Comparison of ENCODE assay signal across 9 cellular contexts in the genomic region with DNA sequence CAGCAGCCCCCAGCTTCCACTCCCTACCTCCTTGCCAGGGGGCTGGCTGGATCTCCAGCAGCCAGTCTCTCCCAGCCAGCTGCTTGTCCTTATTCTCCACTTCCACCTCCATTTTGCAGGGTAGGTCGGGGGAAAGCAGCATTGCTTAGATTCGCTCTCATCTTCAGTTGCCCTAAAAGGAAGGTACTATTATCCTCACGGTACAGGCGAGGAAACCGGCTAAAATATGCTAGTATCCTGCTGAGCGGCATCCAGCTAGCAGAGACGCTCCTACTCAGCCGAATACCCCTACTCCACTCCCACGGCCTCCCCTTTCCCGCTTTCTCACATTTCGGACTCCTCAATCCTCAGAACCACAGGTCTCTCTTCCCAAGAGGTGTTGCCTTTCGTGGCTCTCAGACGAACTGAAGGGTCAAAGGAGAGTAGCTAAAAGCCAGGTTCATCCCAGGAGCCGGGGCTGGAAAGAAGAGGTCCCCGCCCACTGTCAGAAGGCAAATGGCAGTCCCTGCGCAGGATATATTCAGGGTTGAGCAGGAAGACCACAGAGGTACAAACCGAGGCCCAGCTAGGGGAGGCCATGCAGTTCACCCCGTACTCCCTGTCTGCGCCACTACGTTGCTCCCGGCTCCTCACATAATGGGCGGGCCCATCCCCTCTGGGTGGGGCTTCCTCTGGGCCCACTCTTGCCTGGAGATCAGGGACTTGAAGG. TPM values are rescaled to one million over a fixed set of nuclear protein-coding genes. Genes with fewer than 3 reads are reported as not detected.
DNase-seq lines count a peak whose midpoint lies in the region; ATAC-seq, FAIRE-seq and TF ChIP-seq lines count a peak whose summit lies in the region.
"Had no signal": no experiment of that assay in that cellular context is flagged by ENCODE, and none has a peak within 500 bp of the region (broad histone marks: within the 10 kb centered on the region; RNA-seq: fewer than 3 reads in every experiment).

No MANE protein-coding gene starts in this region.

- no peak overlapping the region for H3T11ph ChIP-seq in H9 (ENCODE audit: low read length)

- H3K79me1 ChIP-seq in H9 (ENCODE audit: insufficient read depth, low read depth, low read length, poor library complexity, severe bottlenecking), result no peaks in the 10 kb centered on the region

- H3K27me3 Mint-ChIP-seq in CD8-positive, alpha-beta T cell (ENCODE audit: low read depth), result peaks cover 36% of the 10 kb centered on the region
- peaks cover 53% of the 10 kb centered on the region for H3K27me3 Mint-ChIP-seq in H9 (ENCODE audit: low read depth)
- peaks cover 21% of the 10 kb centered on the region for H3K27me3 Mint-ChIP-seq in neural progenitor cell (ENCODE audit: insufficient read depth, low read depth)

- ATAC-seq in CD8-positive, alpha-beta T cell, result no peak
- ATAC-seq in K562 (peak; percentile 11; the same call in 2 of the 3 replicates), GM19455 (IDR thresholded peaks at IDR 0.05; ENCODE audit: unreplicated experiment) (no peak)

- H2BK12ac ChIP-seq in H9 (ENCODE audit: insufficient read length, low read depth, low read length), result no peak overlapping the region

- H3K36me3 ChIP-seq in CD8-positive, alpha-beta T cell (ENCODE audit: insufficient read depth, low read length), result no peaks in the 10 kb centered on the region
- H3K36me3 ChIP-seq in K562 (ENCODE audit: control insufficient read depth, insufficient read depth, low read length), result no peaks in the 10 kb centered on the region
- no peaks in the 10 kb centered on the region for H3K36me3 ChIP-seq in neural progenitor cell
- H3K36me3 ChIP-seq in ascending aorta, result no peaks in the 10 kb centered on the region
- H3K36me3 ChIP-seq: brain microvascular endothelial cell had no signal

- no peak overlapping the region for H2BK20ac ChIP-seq in H9 (ENCODE audit: low read depth, low read length, poor library complexity, severe bottlenecking)

- no peak overlapping the region for H4K5ac ChIP-seq in H9 (ENCODE audit: insufficient read length, low read depth, low read length)

- BruUV-seq in K562 (replicated peaks; lab: Mats Ljungman, UMichigan), result no TSS peak

- no peak overlapping the region for H4K91ac ChIP-seq in H9 (ENCODE audit: insufficient read length, low read depth, low read length)

- H3K23me2 ChIP-seq in H9 (ENCODE audit: insufficient read length, low read depth, low read length, poor library complexity, severe bottlenecking), result peaks cover 13% of the 10 kb centered on the region

- peaks cover 17% of the 10 kb centered on the region for H3F3A ChIP-seq in neural progenitor cell (ENCODE audit: low read depth)

- H3K4ac ChIP-seq in H9 (ENCODE audit: low read depth, low read length), result no peak overlapping the region

- H3K9me3 Mint-ChIP-seq in CD8-positive, alpha-beta T cell, result no peaks in the 10 kb centered on the region
- H3K9me3 Mint-ChIP-seq in H9 (no peaks in the 10 kb centered on the region), neural progenitor cell (no peaks in the 10 kb centered on the region)

- H4K20me1 ChIP-seq in H9 (ENCODE audit: control insufficient read depth, insufficient read depth, insufficient read length) (peaks cover 3% of the 10 kb centered on the region), K562 (replicated peaks; ENCODE audit: control insufficient read depth, insufficient read depth, low read length) (peaks cover 2% of the 10 kb centered on the region), neural progenitor cell (ENCODE audit: low read depth) (peaks cover 28% of the 10 kb centered on the region)

- H2BK15ac ChIP-seq in H9 (ENCODE audit: low read depth, low read length), result no peak overlapping the region

- CTCF ChIA-PET in CD8-positive, alpha-beta T cell (lab: Charles Lee), result interaction anchor here (0.8 to 7.4 kb wide), 22 partner anchors 11 to 454 kb away, joined by 3 to 82 read pairs (median 4); no protein-coding TSS in a partner anchor
- CTCF ChIA-PET in K562 (lab: Yijun Ruan, JAX; ENCODE audit: low intra/inter-chr PET ratio), result interaction anchor here (1.1 to 2.8 kb wide), 2 partner anchors 128 to 136 kb away, joined by 3 to 22 read pairs; no protein-coding TSS in a partner anchor

- H3K27ac ChIP-seq in CD8-positive, alpha-beta T cell (ENCODE audit: low read depth, low read length), result no peak overlapping the region
- H3K27ac ChIP-seq in H9 (ENCODE audit: insufficient read length, low read depth, low read length) (no peak overlapping the region), K562 (ENCODE audit: extremely low read depth, low read depth, low read length) (no peak overlapping the region), neural progenitor cell (no peak overlapping the region), ascending aorta (no peak overlapping the region)
- H3K27ac ChIP-seq: brain microvascular endothelial cell had no signal

- no peak overlapping the region for H3K9ac ChIP-seq in H9 (ENCODE audit: extremely low read depth, insufficient read length, low read length)
- 0 out of 4 replicates have a peak overlapping the region, but pooled peaks of 1 of the 2 experiments have one; percentile 10 for H3K9ac ChIP-seq in K562 (ENCODE audit: insufficient read depth in 1 of 2, low read depth in 2 of 2, low read length in 2 of 2)
- no peak overlapping the region for H3K9ac ChIP-seq in neural progenitor cell

- peaks cover 11% of the 10 kb centered on the region for H3K4me1 ChIP-seq in CD8-positive, alpha-beta T cell (ENCODE audit: insufficient read depth, low read length)
- peaks cover 3% of the 10 kb centered on the region; the same call in 1 of the 2 replicates for H3K4me1 ChIP-seq in H9 (ENCODE audit: insufficient read depth, low read length)
- peaks cover 0 to 21% of the 10 kb centered on the region in 2 experiments; a peak in 3 of 5 replicates for H3K4me1 ChIP-seq in K562 (replicated peaks in 1 of 2; ENCODE audit: control insufficient read depth in 2 of 2, insufficient read depth in 2 of 2, low read length in 2 of 2)
- peaks cover 5% of the 10 kb centered on the region for H3K4me1 ChIP-seq in neural progenitor cell
- H3K4me1 ChIP-seq in ascending aorta, result peaks cover 4 to 6% of the 10 kb centered on the region in 2 donors

- no peak overlapping the region for H3K56ac ChIP-seq in H9 (ENCODE audit: insufficient read length, low read depth, low read length)

- H3K4me3 ChIP-seq in CD8-positive, alpha-beta T cell (ENCODE audit: low read depth, low read length), result no peak overlapping the region
- H3K4me3 ChIP-seq in K562 (no peak overlapping the region), neural progenitor cell (no peak overlapping the region), ascending aorta (no peak overlapping the region)

- no CpG with 5 or more reads among the region's 22 CpGs for whole genome bisulfite sequencing in H9 (ENCODE audit: extremely low coverage, insufficient read length, low lambda C conversion rate)
- WGBS in K562 (ENCODE audit: insufficient coverage, low coverage, missing lambda C conversion rate), result 29% methylated on average over 22 of the region's 22 CpGs

- peak; percentile 31 for TF ChIP-seq CTCF in CD8-positive, alpha-beta T cell (IDR thresholded peaks at IDR 0.05)
- TF ChIP-seq CTCF in H9 (conservative IDR thresholded peaks at IDR 0.05), result peak; percentile 15; the same call in 1 of the 3 replicates
- TF ChIP-seq CTCF in K562 (IDR thresholded peaks at IDR 0.05 in 2 of 3, conservative IDR thresholded peaks at IDR 0.05 in 1 of 3; ENCODE audit: insufficient read depth in 2 of 3, low read depth in 1 of 3, low read length in 3 of 3), result no peak
- no peak for TF ChIP-seq CTCF in neural progenitor cell (IDR thresholded peaks at IDR 0.05)
- no peak for TF ChIP-seq CTCF in ascending aorta (IDR thresholded peaks at IDR 0.05)

- H2BK120ac ChIP-seq in H9 (ENCODE audit: low read depth, low read length, poor library complexity, severe bottlenecking), result no peak overlapping the region

- H4K8ac ChIP-seq in H9 (replicated peaks; ENCODE audit: insufficient read length, low read depth, low read length), result no peak overlapping the region

- peaks cover 9% of the 10 kb centered on the region for H3K4me1 Mint-ChIP-seq in CD8-positive, alpha-beta T cell (ENCODE audit: low read depth)
- H3K4me1 Mint-ChIP-seq in H9 (peaks cover 18% of the 10 kb centered on the region in 2 experiments), neural progenitor cell (peaks cover 18% of the 10 kb centered on the region)

- H3K9me1 ChIP-seq in K562 (ENCODE audit: control insufficient read depth, insufficient read depth, low read length), result no peaks in the 10 kb centered on the region

- no peak overlapping the region for H3K18ac ChIP-seq in H9 (ENCODE audit: insufficient read length, low read depth, low read length)

- POLR2A ChIA-PET in CD8-positive, alpha-beta T cell (lab: Charles Lee), result interaction anchor here (1.2 kb wide), 1 partner anchor 120 kb away, joined by 3 read pairs; no protein-coding TSS in a partner anchor
- POLR2A ChIA-PET in K562 (lab: Yijun Ruan, JAX), result interaction anchor here (0.6 kb wide), 1 partner anchor 356 kb away, joined by 3 read pairs; no protein-coding TSS in a partner anchor

- no peak overlapping the region for H3K27ac Mint-ChIP-seq in CD8-positive, alpha-beta T cell
- no peak overlapping the region; a peak in 1 of 7 replicates for H3K27ac Mint-ChIP-seq in H9
- H3K27ac Mint-ChIP-seq in neural progenitor cell, result no peak overlapping the region

- no peak overlapping the region for H3K23ac ChIP-seq in H9 (ENCODE audit: insufficient read length, low read depth, low read length)

- no peak overlapping the region for H2BK5ac ChIP-seq in H9 (ENCODE audit: insufficient read length, low read length)

- H2AFZ ChIP-seq in H9 (ENCODE audit: low read length), result no peak overlapping the region
- peak overlapping the region; percentile 46; the same call in 1 of the 2 replicates for H2AFZ ChIP-seq in K562 (ENCODE audit: low read depth, low read length)
- H2AFZ ChIP-seq in neural progenitor cell (replicated peaks), result no peak overlapping the region

- TF ChIP-seq EP300 in K562 (IDR thresholded peaks at IDR 0.05; ENCODE audit: low read length), result no peak

- DNase-seq in CD8-positive, alpha-beta T cell, result no peak
- DNase-seq in H9, result peak; percentile 57
- peak in 2 of 4 experiments; percentile 38 to 42 for DNase-seq in K562 (ENCODE audit: extremely low read depth in 1 of 4, low spot score in 3 of 4)
- no peak for DNase-seq in neural progenitor cell (ENCODE audit: low spot score)
- no peak for DNase-seq in ascending aorta (ENCODE audit: low spot score in 2 of 2)
- DNase-seq in nucleus accumbens (lab: John Stamatoyannopoulos, UW), result no peak
- DNase-seq: brain microvascular endothelial cell, DMS79 had no signal

- TF ChIP-seq RAD21 in K562 (CRISPR knock-in tag; conservative IDR thresholded peaks at IDR 0.05 in 1 of 2, IDR thresholded peaks at IDR 0.05 in 1 of 2), result no peak

- H3K4me2 ChIP-seq in H9 (ENCODE audit: insufficient read depth, insufficient read length, low read length) (peak overlapping the region; percentile 24), K562 (ENCODE audit: insufficient read depth, low read length) (no peak overlapping the region), neural progenitor cell (no peak overlapping the region)

- peak overlapping the region; percentile 78 for H3K4me3 Mint-ChIP-seq in CD8-positive, alpha-beta T cell
- peak overlapping the region; percentile 70 to 84; a peak in 4 of 5 replicates for H3K4me3 Mint-ChIP-seq in H9
- peak overlapping the region; percentile 81 for H3K4me3 Mint-ChIP-seq in neural progenitor cell

- H3K79me2 ChIP-seq in H9 (ENCODE audit: insufficient read depth, low read length) (no peaks in the 10 kb centered on the region), K562 (ENCODE audit: control insufficient read depth, insufficient read depth, low read length) (no peaks in the 10 kb centered on the region), neural progenitor cell (ENCODE audit: low read depth) (no peaks in the 10 kb centered on the region)

- no peaks in the 10 kb centered on the region for H3K9me3 ChIP-seq in CD8-positive, alpha-beta T cell (ENCODE audit: low read length)
- H3K9me3 ChIP-seq in H9 (ENCODE audit: control insufficient read depth, low read depth, low read length) (no peaks in the 10 kb centered on the region), K562 (replicated peaks; ENCODE audit: control insufficient read depth, insufficient read depth, low read depth, low read length) (no peaks in the 10 kb centered on the region), neural progenitor cell (ENCODE audit: low read depth) (no peaks in the 10 kb centered on the region), ascending aorta (no peaks in the 10 kb centered on the region)

- peak; percentile 46 for FAIRE-seq in K562 (lab: Jason Lieb, UNC)

- in situ Hi-C loops in K562 (cut with MboI), result loop anchor here (10.0 kb wide), 1 partner anchor 375 kb away; no protein-coding TSS in a partner anchor

- intact Hi-C loops in CD8-positive, alpha-beta T cell (cut with DNase I, micrococcal nuclease), result loop anchor here in 1 of 2 experiments (1.0 kb wide), 2 partner anchors 135 to 452 kb away; no protein-coding TSS in a partner anchor
- intact Hi-C loops in K562 (cut with micrococcal nuclease) (loop anchor here (1.0 to 2.0 kb wide), 2 partner anchors 127 to 135 kb away; no protein-coding TSS in a partner anchor), ascending aorta (cut with DNase I) (no loop called here)

- no peak overlapping the region for H2AK5ac ChIP-seq in H9 (ENCODE audit: insufficient read length, low read length)

- H3K36me3 Mint-ChIP-seq in CD8-positive, alpha-beta T cell, result no peaks in the 10 kb centered on the region
- peaks cover 0 to 1% (median 0%) of the 10 kb centered on the region in 3 experiments; a peak in 2 of 7 replicates for H3K36me3 Mint-ChIP-seq in H9 (ENCODE audit: insufficient read depth in 1 of 3, low read depth in 3 of 3)
- no peaks in the 10 kb centered on the region for H3K36me3 Mint-ChIP-seq in neural progenitor cell

- peaks cover 10% of the 10 kb centered on the region for H3K27me3 ChIP-seq in CD8-positive, alpha-beta T cell (ENCODE audit: insufficient read depth, low read length)
- H3K27me3 ChIP-seq in H9 (ENCODE audit: insufficient read depth, low read length) (no peaks in the 10 kb centered on the region; the same call in 1 of the 2 replicates), K562 (ENCODE audit: control insufficient read depth in 2 of 2, insufficient read depth in 2 of 2, low read length in 2 of 2) (peaks cover 23 to 45% of the 10 kb centered on the region in 2 experiments), neural progenitor cell (peaks cover 57% of the 10 kb centered on the region), ascending aorta (peaks cover 7% of the 10 kb centered on the region)

- H3K14ac ChIP-seq in H9 (ENCODE audit: insufficient read depth, low read length), result no peak overlapping the region

- TF ChIP-seq POLR2A in K562 (conservative IDR thresholded peaks at IDR 0.05), result no peak

RNA-seq across cellular contexts. Expression of gene RAB11FIP4, which starts 1.6 kb away (rescaled TPM):
- total RNA-seq in CD8-positive, alpha-beta T cell, result 10 to 100 TPM; 82.0 to 86.4 TPM
- total RNA-seq in H9 (2021) (25.7 and 26.1 TPM in 2 replicates), K562 (2014; rRNA removed) (14.2 and 16.6 TPM in 2 replicates), K562 (2014; rRNA removed; fragmentation: Illumina TruSeq; extraction: Trizol) (5.8 and 7.0 TPM in 2 replicates), K562 (2015; rRNA removed; fragmentation: Illumina TruSeq; extraction: Trizol) (9.8 and 11.5 TPM in 2 replicates), K562 (2021) (12.0 and 12.3 TPM in 2 replicates), neural progenitor cell (ENCODE audit: low replicate concordance) (10.2 and 19.1 TPM in 2 replicates), ascending aorta (0.85 TPM)
- total RNA-seq in K562 (2011; cell fraction: chromatin; rRNA removed; ENCODE audit: low replicate concordance), result 9.2 and 21.1 TPM in 2 replicates
- 12.4 and 14.0 TPM in 2 replicates for total RNA-seq in K562 (2011; cell fraction: nucleolus; rRNA removed)
- total RNA-seq in K562 (2011; cell fraction: nucleoplasm; rRNA removed), result 9.8 and 10.8 TPM in 2 replicates
- polyA plus RNA-seq in K562 (2011; rRNA removed) (6.2 and 10.5 TPM in 2 replicates), K562 (2014; fragmentation: Illumina TruSeq; extraction: Trizol) (8.1 and 8.9 TPM in 2 replicates), K562 (2014; fragmentation: Nextera tagmentation; extraction: Ambion mirVana) (under 1 TPM; 0.62 to 0.66 TPM), K562 (2014; rRNA removed) (7.9 TPM in 2 replicates)
- polyA plus RNA-seq in K562 (2011; cell fraction: cytosol; rRNA removed), result 5.7 and 10.3 TPM in 2 replicates
- polyA plus RNA-seq in K562 (2011; cell fraction: nucleus; rRNA removed), result 8.2 and 16.3 TPM in 2 replicates
- polyA plus RNA-seq in K562 (2012), result 8.3 and 12.2 TPM in 2 replicates
- polyA minus RNA-seq in K562 (2011; rRNA and poly(A)+ RNA removed), result 13.4 and 22.4 TPM in 2 replicates
- polyA minus RNA-seq in K562 (2011; cell fraction: cytosol; rRNA and poly(A)+ RNA removed), result 5.8 and 12.3 TPM in 2 replicates
- 9.4 and 11.8 TPM in 2 replicates for polyA minus RNA-seq in K562 (2011; cell fraction: nucleus; rRNA and poly(A)+ RNA removed)

Comparison
In these comparisons a context has a peak if more than half of its experiments do, and no peak if none do; other contexts are left out.
1. CTCF ChIP-seq: peak in CD8-positive, alpha-beta T cell (single experiment) and H9 (single experiment); none in K562 (0 of 3), neural progenitor cell (single experiment) and ascending aorta (0 of 3).
2. Peak in every context shown above with its lines, with median percentiles within 50 percentile points of each other: H3K4me3 Mint-ChIP-seq.